Comparison of ENCODE assay signal across 13 cellular contexts in genomic region chr12:57783861-57784260, GRCh38. TPM values are rescaled to one million over a fixed set of nuclear protein-coding genes. Genes with fewer than 3 reads are reported as not detected.
A peak's percentile ranks its signal among the peaks of the same experiment; 100 is the strongest.
DNase-seq lines count a peak whose midpoint lies in the region; ATAC-seq and TF ChIP-seq lines count a peak whose summit lies in the region.
"Had no signal": no experiment of that assay in that cellular context is flagged by ENCODE, and none has a peak within 500 bp of the region (broad histone marks: within the 10 kb centered on the region; RNA-seq: fewer than 3 reads in every experiment).

No MANE protein-coding gene starts in this region.

- H3K79me2 ChIP-seq in DND-41 (ENCODE audit: insufficient read depth, low read length) = peaks cover 22% of the 10 kb centered on the region

- H3K27ac Mint-ChIP-seq in brain = peak overlapping the region in 3 of 5 experiments; percentile 11 to 29 (median 20)

- H3K9ac ChIP-seq in DND-41 (ENCODE audit: low read depth, low read length) = 0 out of 2 replicates have a peak overlapping the region, but pooled peaks have one; percentile 74

- H3K4me1 ChIP-seq in DND-41 (ENCODE audit: insufficient read depth, low read length) (peaks cover 35% of the 10 kb centered on the region), neuron (ENCODE audit: insufficient read depth, low read length) (peaks cover 5% of the 10 kb centered on the region)

- peak overlapping the region; percentile 72 for H3K4me2 ChIP-seq in DND-41 (ENCODE audit: insufficient read depth, low read length)

- ATAC-seq in DND-41 (ENCODE audit: insufficient read depth, low read depth) = no peak
- no peak for ATAC-seq in HG03432 (IDR thresholded peaks at IDR 0.05; ENCODE audit: unreplicated experiment)
- ATAC-seq in HG02852 (IDR thresholded peaks at IDR 0.05; ENCODE audit: unreplicated experiment) = no peak
- no peak for ATAC-seq in GM18511 (IDR thresholded peaks at IDR 0.05; ENCODE audit: unreplicated experiment)

- peaks cover 17% of the 10 kb centered on the region for H3K4me1 Mint-ChIP-seq in brain

- H3K27ac ChIP-seq in DND-41 (ENCODE audit: low read length) = no peak overlapping the region

- H3K36me3 ChIP-seq in DND-41 (ENCODE audit: insufficient read depth, low read length) (peaks cover 53% of the 10 kb centered on the region), neuron (ENCODE audit: insufficient read depth, low read length) (peaks cover 32% of the 10 kb centered on the region)

- TF ChIP-seq CTCF in DND-41 (IDR thresholded peaks at IDR 0.05; ENCODE audit: borderline replicate concordance, extremely low read depth, low read length, poor library complexity, severe bottlenecking) (no peak), LNCaP clone FGC (IDR thresholded peaks at IDR 0.05; ENCODE audit: control insufficient read depth, extremely low read depth, insufficient read depth) (no peak), brain (conservative IDR thresholded peaks at IDR 0.05) (no peak)

- H3K27me3 Mint-ChIP-seq in brain = peaks cover 7% of the 10 kb centered on the region

- H3K9me3 ChIP-seq in DND-41 (ENCODE audit: insufficient read depth, low read length, severe bottlenecking) = no peaks in the 10 kb centered on the region
- no peaks in the 10 kb centered on the region for H3K9me3 ChIP-seq in neuron (ENCODE audit: low read length)

- no peaks in the 10 kb centered on the region; the same call in 1 of the 2 replicates for H4K20me1 ChIP-seq in DND-41 (ENCODE audit: insufficient read depth, low read length)

- DNase-seq in DND-41 = no peak
- DNase-seq in LNCaP clone FGC (ENCODE audit: low read depth) = no peak
- no peak for DNase-seq in kidney glomerular epithelial cell (lab: John Stamatoyannopoulos, UW)
- DNase-seq: activated naive CD4-positive, alpha-beta T cell; effector CD4-positive, alpha-beta T cell; EL; NCI-H1105; occipital lobe had no signal

- H2AFZ ChIP-seq in DND-41 (ENCODE audit: low read depth, low read length) (no peak overlapping the region), neuron (ENCODE audit: low read depth, low read length) (no peak overlapping the region)

- H3K4me3 ChIP-seq in DND-41 (ENCODE audit: low read depth in 1 of 2, low read length in 2 of 2) (peak overlapping the region in 1 of 2 experiments; percentile 88; a peak in 2 of 4 replicates), LNCaP clone FGC (ENCODE audit: low read depth, low read length) (peak overlapping the region; percentile 83), neuron (ENCODE audit: low read length) (peak overlapping the region; percentile 4)

- H3K9me3 Mint-ChIP-seq in brain = peaks cover 0 to 4% (median 0%) of the 10 kb centered on the region in 5 experiments

- H3K36me3 Mint-ChIP-seq in brain = peaks cover 37% of the 10 kb centered on the region

- peak overlapping the region; percentile 79 to 89 (median 83) for H3K4me3 Mint-ChIP-seq in brain

- H3K27me3 ChIP-seq in DND-41 (ENCODE audit: insufficient read depth, low read length, poor library complexity) (no peaks in the 10 kb centered on the region), neuron (ENCODE audit: insufficient read depth, low read length) (no peaks in the 10 kb centered on the region)

RNA-seq across cellular contexts. Expression of gene TSFM, which starts 1.3 kb away (rescaled TPM):
- polyA plus RNA-seq in brain (ENCODE audit: insufficient read depth, low read depth, low replicate concordance) = 42.1 TPM

RNA-seq across cellular contexts. Expression of gene EEF1AKMT3, which starts 11.4 kb away (rescaled TPM):
- polyA plus RNA-seq in brain (ENCODE audit: insufficient read depth, low read depth, low replicate concordance) = 4.7 TPM

RNA-seq across cellular contexts. Expression of gene METTL1, which starts 12.0 kb away (rescaled TPM):
- 11.5 TPM for polyA plus RNA-seq in brain (ENCODE audit: insufficient read depth, low read depth, low replicate concordance)

RNA-seq across cellular contexts. Expression of gene CYP27B1, which starts 17.0 kb away (rescaled TPM):
- not detected for polyA plus RNA-seq in brain (ENCODE audit: insufficient read depth, low read depth, low replicate concordance)

RNA-seq across cellular contexts. Expression of gene MARCHF9, which starts 29.0 kb away (rescaled TPM):
- polyA plus RNA-seq in brain (ENCODE audit: insufficient read depth, low read depth, low replicate concordance) = 26.0 TPM
